Comparison of ENCODE assay signal across 36 cellular contexts in the genomic region with DNA sequence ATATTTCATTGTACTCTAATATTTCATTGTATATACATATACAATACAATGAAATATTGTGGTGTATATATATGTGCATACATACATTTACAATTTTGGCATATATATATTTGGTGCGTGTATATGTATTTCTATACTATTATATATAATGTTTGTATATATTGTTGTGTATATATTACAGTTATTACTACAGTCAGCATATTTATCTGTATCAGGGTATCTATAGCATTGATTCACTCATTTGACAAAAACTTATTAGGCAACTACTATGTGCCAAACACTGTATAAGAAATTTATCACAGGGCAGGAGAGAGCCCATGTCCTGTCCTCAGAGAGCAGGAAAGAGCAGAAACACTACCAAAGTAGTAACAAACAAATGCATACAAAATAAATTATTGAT.
DNase-seq lines count a peak whose midpoint lies in the region; ATAC-seq, FAIRE-seq and TF ChIP-seq lines count a peak whose summit lies in the region.
"Had no signal": no experiment of that assay in that cellular context is flagged by ENCODE, and none has a peak within 500 bp of the region (broad histone marks: within the 10 kb centered on the region; RNA-seq: fewer than 3 reads in every experiment).

No MANE protein-coding gene starts in this region.

- no peaks in the 10 kb centered on the region for H3K79me2 ChIP-seq in HepG2 (ENCODE audit: insufficient read depth, low read length)
- peaks cover 60% of the 10 kb centered on the region for H3K79me2 ChIP-seq in K562 (ENCODE audit: control insufficient read depth, insufficient read depth, low read length)

- H2AK9ac ChIP-seq in IMR-90 (replicated peaks; ENCODE audit: low read depth, low read length, poor library complexity), result no peak overlapping the region

- no peak overlapping the region for H2BK120ac ChIP-seq in IMR-90 (ENCODE audit: low read depth, low read length)

- POLR2A ChIA-PET in HepG2 (lab: Yijun Ruan, JAX) (no interaction called here), A549 (lab: Yijun Ruan, JAX) (no interaction called here), IMR-90 (lab: Charles Lee; ENCODE audit: unreplicated experiment) (no interaction called here), K562 (lab: Yijun Ruan, JAX) (no interaction called here)

- no peak overlapping the region for H2BK5ac ChIP-seq in IMR-90 (ENCODE audit: low read depth, low read length, poor library complexity, severe bottlenecking)

- H3K27me3 Mint-ChIP-seq in T-helper 17 cell, result no peaks in the 10 kb centered on the region
- H3K27me3 Mint-ChIP-seq: B cell; CD4-positive, alpha-beta memory T cell; CD4-positive, alpha-beta T cell; CD4-positive, CD25-positive, alpha-beta regulatory T cell; CD8-positive, alpha-beta memory T cell had no signal

- H3K9ac ChIP-seq in HepG2 (ENCODE audit: insufficient read depth, low read depth, low read length), result no peak overlapping the region
- no peak overlapping the region for H3K9ac ChIP-seq in IMR-90 (ENCODE audit: low read depth, low read length)
- H3K9ac ChIP-seq in K562 (ENCODE audit: insufficient read depth in 1 of 2, low read depth in 2 of 2, low read length in 2 of 2), result no peak overlapping the region
- H3K9ac ChIP-seq: BLaER1; BLaER1 treated with 17β-estradiol and CSF1 and Interleukin-3, amounts not matched to agents 10 nM and 100 nM had no signal

- H3K23ac ChIP-seq in IMR-90 (ENCODE audit: low read depth, low read length), result no peak overlapping the region

- H3K4ac ChIP-seq in IMR-90 (ENCODE audit: low read depth, low read length), result no peak overlapping the region

- ATAC-seq in HepG2 (no peak), right lobe of liver (no peak), A549 (no peak), IMR-90 (ENCODE audit: low read depth) (no peak), K562 (no peak; the same call in 2 of the 3 replicates), T-helper 17 cell (no peak)
- ATAC-seq: CD8-positive, alpha-beta T cell had no signal

- FAIRE-seq in HepG2 (lab: Jason Lieb, UNC) (no peak), A549 (lab: Jason Lieb, UNC) (no peak), K562 (lab: Jason Lieb, UNC) (no peak)
- FAIRE-seq: A204.1, D721Med had no signal

- peaks cover 92% of the 10 kb centered on the region for H3K9me3 ChIP-seq in HepG2 (ENCODE audit: low read length)
- H3K9me3 ChIP-seq in right lobe of liver, result no peaks in the 10 kb centered on the region
- H3K9me3 ChIP-seq in A549, result no peaks in the 10 kb centered on the region
- peaks cover 6% of the 10 kb centered on the region for H3K9me3 ChIP-seq in IMR-90 (ENCODE audit: control insufficient read depth, insufficient read depth, low read length)
- no peaks in the 10 kb centered on the region for H3K9me3 ChIP-seq in K562 (replicated peaks; ENCODE audit: control insufficient read depth, insufficient read depth, low read depth, low read length)
- no peaks in the 10 kb centered on the region for H3K9me3 ChIP-seq in T-helper 17 cell (ENCODE audit: control insufficient read depth, low read length, poor library complexity, severe bottlenecking)
- H3K9me3 ChIP-seq: BE2C; BLaER1; BLaER1 treated with 17β-estradiol and CSF1 and Interleukin-3, amounts not matched to agents 10 nM and 100 nM; Caco-2 had no signal

- no peak for TF ChIP-seq POLR2A in HepG2 (IDR thresholded peaks at IDR 0.05; ENCODE audit: insufficient read depth in 1 of 2, low read depth in 2 of 2, low read length in 2 of 2)
- no peak for TF ChIP-seq POLR2A in right lobe of liver (IDR thresholded peaks at IDR 0.05)
- no peak for TF ChIP-seq POLR2A in A549 (IDR thresholded peaks at IDR 0.05; ENCODE audit: low read length)
- TF ChIP-seq POLR2A in IMR-90 (IDR thresholded peaks at IDR 0.05; ENCODE audit: low read depth, low read length), result no peak
- no peak for TF ChIP-seq POLR2A in K562 (conservative IDR thresholded peaks at IDR 0.05)

- H3K27ac ChIP-seq in HepG2 (ENCODE audit: extremely low read length, insufficient read depth, low read length), result no peak overlapping the region
- no peak overlapping the region for H3K27ac ChIP-seq in right lobe of liver
- H3K27ac ChIP-seq in A549, result no peak overlapping the region
- H3K27ac ChIP-seq in IMR-90 (ENCODE audit: insufficient read depth, low read length), result no peak overlapping the region
- H3K27ac ChIP-seq in K562 (ENCODE audit: extremely low read depth, low read depth, low read length), result no peak overlapping the region
- H3K27ac ChIP-seq: 22Rv1; BLaER1; BLaER1 treated with 17β-estradiol and CSF1 and Interleukin-3, amounts not matched to agents 10 nM and 100 nM; C4-2B had no signal

- H3K18ac ChIP-seq in IMR-90 (ENCODE audit: low read depth, low read length), result no peak overlapping the region

- no peak overlapping the region for H2BK20ac ChIP-seq in IMR-90 (ENCODE audit: low read depth, low read length)

- no peak for DNase-seq in HepG2 (ENCODE audit: low spot score)
- no peak for DNase-seq in right lobe of liver
- DNase-seq in A549 (ENCODE audit: low read depth in 1 of 2, low spot score in 1 of 2), result no peak
- no peak for DNase-seq in IMR-90
- DNase-seq in K562 (ENCODE audit: extremely low read depth in 1 of 4, low spot score in 3 of 4), result no peak
- DNase-seq in activated gamma-delta T cell (lab: John Stamatoyannopoulos, UW), result no peak
- no peak for DNase-seq in activated naive CD4-positive, alpha-beta T cell (lab: John Stamatoyannopoulos, UW)
- DNase-seq in T-helper 17 cell, result no peak
- DNase-seq: 8988T; ACHN; AML-193; BE2C; C1 segment of cervical spinal cord; Caco-2; Calu3; CD4-positive, alpha-beta memory T cell; CD4-positive, alpha-beta T cell; CD4-positive, CD25-positive, alpha-beta regulatory T cell; CD8-positive, alpha-beta memory T cell; CD8-positive, alpha-beta T cell; COR-L47; DMS 273 treated with DMSO at 0.1 percent for 48 hours; DMS153; DMS53; DMS79; DMS79 treated with DMSO at 0.1 percent for 48 hours; DND-41; EL had no signal

- no peak overlapping the region for H4K5ac ChIP-seq in IMR-90 (ENCODE audit: low read depth, low read length)

- no peak for TF ChIP-seq RAD21 in HepG2 (CRISPR knock-in tag; IDR thresholded peaks at IDR 0.05)
- TF ChIP-seq RAD21 in A549 (conservative IDR thresholded peaks at IDR 0.05 in 1 of 2, IDR thresholded peaks at IDR 0.05 in 1 of 2), result no peak
- TF ChIP-seq RAD21 in IMR-90 (IDR thresholded peaks at IDR 0.05; ENCODE audit: low read length), result no peak
- no peak for TF ChIP-seq RAD21 in K562 (CRISPR knock-in tag; conservative IDR thresholded peaks at IDR 0.05 in 1 of 2, IDR thresholded peaks at IDR 0.05 in 1 of 2)

- H2AFZ ChIP-seq in HepG2 (ENCODE audit: low read length) (no peak overlapping the region), IMR-90 (replicated peaks; ENCODE audit: low read length, poor library complexity) (no peak overlapping the region), K562 (ENCODE audit: low read depth, low read length) (no peak overlapping the region)

- H4K8ac ChIP-seq in IMR-90 (ENCODE audit: low read depth in 2 of 2, low read length in 2 of 2), result no peak overlapping the region

- H3K4me2 ChIP-seq in HepG2 (ENCODE audit: low read depth, low read length), result no peak overlapping the region
- no peak overlapping the region for H3K4me2 ChIP-seq in A549
- H3K4me2 ChIP-seq in IMR-90 (ENCODE audit: low read depth, low read length), result no peak overlapping the region
- no peak overlapping the region for H3K4me2 ChIP-seq in K562 (ENCODE audit: insufficient read depth, low read length)
- H3K4me2 ChIP-seq: BLaER1; BLaER1 treated with 17β-estradiol and CSF1 and Interleukin-3, amounts not matched to agents 10 nM and 100 nM had no signal

- H3K4me1 ChIP-seq in HepG2 (ENCODE audit: insufficient read depth, low read length), result no peaks in the 10 kb centered on the region
- no peaks in the 10 kb centered on the region for H3K4me1 ChIP-seq in right lobe of liver
- no peaks in the 10 kb centered on the region for H3K4me1 ChIP-seq in A549
- no peaks in the 10 kb centered on the region for H3K4me1 ChIP-seq in IMR-90 (ENCODE audit: control insufficient read depth, insufficient read depth, low read length)
- no peaks in the 10 kb centered on the region for H3K4me1 ChIP-seq in K562 (replicated peaks in 1 of 2; ENCODE audit: control insufficient read depth in 2 of 2, insufficient read depth in 2 of 2, low read length in 2 of 2)
- H3K4me1 ChIP-seq: BE2C; BLaER1; BLaER1 treated with 17β-estradiol and CSF1 and Interleukin-3, amounts not matched to agents 10 nM and 100 nM; Caco-2 had no signal

- no peaks in the 10 kb centered on the region for H4K20me1 ChIP-seq in HepG2 (ENCODE audit: insufficient read depth, low read length)
- H4K20me1 ChIP-seq in IMR-90 (ENCODE audit: insufficient read depth, low read length), result no peaks in the 10 kb centered on the region
- H4K20me1 ChIP-seq in K562 (replicated peaks; ENCODE audit: control insufficient read depth, insufficient read depth, low read length), result no peaks in the 10 kb centered on the region
- H4K20me1 ChIP-seq: BLaER1; BLaER1 treated with 17β-estradiol and CSF1 and Interleukin-3, amounts not matched to agents 10 nM and 100 nM had no signal

- no peaks in the 10 kb centered on the region for H3K36me3 ChIP-seq in HepG2 (replicated peaks in 1 of 2; ENCODE audit: control insufficient read depth in 1 of 2, insufficient read depth in 2 of 2, low read length in 2 of 2)
- no peaks in the 10 kb centered on the region for H3K36me3 ChIP-seq in right lobe of liver
- H3K36me3 ChIP-seq in IMR-90 (ENCODE audit: control insufficient read depth, insufficient read depth, low read length), result no peaks in the 10 kb centered on the region
- peaks cover 10% of the 10 kb centered on the region; the same call in 2 of the 3 replicates for H3K36me3 ChIP-seq in K562 (ENCODE audit: control insufficient read depth, insufficient read depth, low read length)
- H3K36me3 ChIP-seq: BE2C; BLaER1; BLaER1 treated with 17β-estradiol and CSF1 and Interleukin-3, amounts not matched to agents 10 nM and 100 nM had no signal

- no TSS peak for BruUV-seq in HepG2 (replicated peaks; lab: Mats Ljungman, UMichigan)
- BruUV-seq in IMR-90 (replicated peaks; lab: Mats Ljungman, UMichigan), result no TSS peak
- BruUV-seq in K562 (replicated peaks; lab: Mats Ljungman, UMichigan), result no TSS peak

- TF ChIP-seq EP300 in HepG2 (IDR thresholded peaks at IDR 0.05; ENCODE audit: low read depth in 2 of 2, low read length in 2 of 2) (no peak), HepG2 (CRISPR knock-in tag; IDR thresholded peaks at IDR 0.05; ENCODE audit: borderline replicate concordance) (no peak), A549 (IDR thresholded peaks at IDR 0.05) (no peak), K562 (IDR thresholded peaks at IDR 0.05; ENCODE audit: low read length) (no peak)

- dilution Hi-C loops in IMR-90 (cut with HindIII; ENCODE audit: low sequenced_read_pairs, unreplicated experiment), result no loop called here

- no peak overlapping the region for H3K14ac ChIP-seq in IMR-90 (replicated peaks; ENCODE audit: low read depth, low read length)

- H3K4me1 Mint-ChIP-seq in T-helper 17 cell, result no peaks in the 10 kb centered on the region
- H3K4me1 Mint-ChIP-seq: B cell; CD14-positive monocyte; CD4-positive, alpha-beta memory T cell; CD4-positive, CD25-positive, alpha-beta regulatory T cell; CD8-positive, alpha-beta memory T cell had no signal

- WGBS in HepG2 (ENCODE audit: low lambda C conversion rate), result 30% methylated on average over 1 of the region's 1 CpG
- 59% methylated on average over 1 of the region's 1 CpG for WGBS in right lobe of liver (ENCODE audit: insufficient coverage, low coverage, low lambda C conversion rate, missing lambda C conversion rate)
- WGBS in A549 (ENCODE audit: missing lambda C conversion rate), result 83% methylated on average over 1 of the region's 1 CpG
- no CpG with 5 or more reads among the region's 1 CpG for WGBS in IMR-90 (ENCODE audit: extremely low coverage in 2 of 2, insufficient read length in 1 of 2), 2 experiments
- WGBS in K562 (ENCODE audit: insufficient coverage, low coverage, missing lambda C conversion rate), result 24% methylated on average over 1 of the region's 1 CpG

- TF ChIP-seq CTCF in HepG2 (CRISPR knock-in tag; IDR thresholded peaks at IDR 0.05) (no peak), right lobe of liver (IDR thresholded peaks at IDR 0.05) (no peak), A549 (IDR thresholded peaks at IDR 0.05) (no peak), IMR-90 (conservative IDR thresholded peaks at IDR 0.05; ENCODE audit: low read depth, low read length) (no peak), K562 (IDR thresholded peaks at IDR 0.05 in 2 of 3, conservative IDR thresholded peaks at IDR 0.05 in 1 of 3; ENCODE audit: insufficient read depth in 2 of 3, low read depth in 1 of 3, low read length in 3 of 3) (no peak)

- no peak overlapping the region for H3K4me3 Mint-ChIP-seq in T-helper 17 cell
- H3K4me3 Mint-ChIP-seq: B cell; CD14-positive monocyte; CD4-positive, alpha-beta memory T cell; CD4-positive, alpha-beta T cell; CD4-positive, CD25-positive, alpha-beta regulatory T cell; CD8-positive, alpha-beta memory T cell; CD8-positive, alpha-beta T cell had no signal

- no peaks in the 10 kb centered on the region for H3K79me1 ChIP-seq in IMR-90 (ENCODE audit: low read depth in 1 of 2, low read length in 2 of 2)

- no peak overlapping the region for H4K91ac ChIP-seq in IMR-90 (ENCODE audit: insufficient read depth, low read depth, low read length)

- in situ Hi-C loops in HepG2 (cut with HindIII; ENCODE audit: extremely low pct_ligation_motif_present, low pct_unique_long_range_greater_than_20kb), result no loop called here
- in situ Hi-C loops in IMR-90 (cut with MboI; ENCODE audit: low sequenced_read_pairs), result no loop called here
- in situ Hi-C loops in K562 (cut with MboI), result no loop called here

- H2AK5ac ChIP-seq in IMR-90 (ENCODE audit: low read depth, low read length), result no peak overlapping the region

- H3K9me1 ChIP-seq in IMR-90 (ENCODE audit: insufficient read depth, low read length) (no peaks in the 10 kb centered on the region), K562 (ENCODE audit: control insufficient read depth, insufficient read depth, low read length) (no peaks in the 10 kb centered on the region)

- no peak overlapping the region for H3K56ac ChIP-seq in IMR-90 (ENCODE audit: extremely low read depth, insufficient read depth, low read length)

- no peak overlapping the region for H2BK15ac ChIP-seq in IMR-90 (ENCODE audit: low read depth, low read length)

- intact Hi-C loops in HepG2 (cut with micrococcal nuclease; ENCODE audit: unreplicated experiment), result no loop called here
- intact Hi-C loops in right lobe of liver (cut with DNase I), result no loop called here
- intact Hi-C loops in IMR-90 (cut with micrococcal nuclease), result no loop called here
- intact Hi-C loops in K562 (cut with micrococcal nuclease), result no loop called here

- H3K4me3 ChIP-seq in HepG2 (replicated peaks in 1 of 3; ENCODE audit: insufficient read depth in 1 of 3, low read depth in 2 of 3, low read length in 3 of 3), result no peak overlapping the region
- H3K4me3 ChIP-seq in right lobe of liver, result no peak overlapping the region
- H3K4me3 ChIP-seq in A549, result no peak overlapping the region
- H3K4me3 ChIP-seq in IMR-90 (ENCODE audit: insufficient read depth, low read depth, low read length), result no peak overlapping the region
- H3K4me3 ChIP-seq in K562, result no peak overlapping the region
- H3K4me3 ChIP-seq: BLaER1; BLaER1 treated with 17β-estradiol and CSF1 and Interleukin-3, amounts not matched to agents 10 nM and 100 nM had no signal

- H3K27me3 ChIP-seq in HepG2 (ENCODE audit: control insufficient read depth in 1 of 2, insufficient read depth in 2 of 2, low read length in 2 of 2) (no peaks in the 10 kb centered on the region), right lobe of liver (no peaks in the 10 kb centered on the region), IMR-90 (ENCODE audit: control insufficient read depth, insufficient read depth, low read length) (no peaks in the 10 kb centered on the region), K562 (ENCODE audit: control insufficient read depth in 2 of 2, insufficient read depth in 2 of 2, low read length in 2 of 2) (no peaks in the 10 kb centered on the region)
- H3K27me3 ChIP-seq: BE2C; BLaER1; BLaER1 treated with 17β-estradiol and CSF1 and Interleukin-3, amounts not matched to agents 10 nM and 100 nM had no signal

- CTCF ChIA-PET in HepG2 (lab: Yijun Ruan, JAX; ENCODE audit: low intra/inter-chr PET ratio, low total read pairs) (no interaction called here), A549 (lab: Yijun Ruan, JAX) (no interaction called here), IMR-90 (lab: Yijun Ruan, JAX) (no interaction called here), K562 (lab: Yijun Ruan, JAX; ENCODE audit: low intra/inter-chr PET ratio) (no interaction called here)

- H3K27ac Mint-ChIP-seq in T-helper 17 cell, result no peak overlapping the region
- H3K27ac Mint-ChIP-seq: B cell; CD14-positive monocyte; CD4-positive, alpha-beta memory T cell; CD4-positive, alpha-beta T cell; CD4-positive, CD25-positive, alpha-beta regulatory T cell; CD8-positive, alpha-beta memory T cell; CD8-positive, alpha-beta T cell had no signal

- no peaks in the 10 kb centered on the region for H3K36me3 Mint-ChIP-seq in T-helper 17 cell (ENCODE audit: low read depth)
- H3K36me3 Mint-ChIP-seq: CD14-positive monocyte; CD4-positive, alpha-beta memory T cell; CD4-positive, CD25-positive, alpha-beta regulatory T cell; CD8-positive, alpha-beta memory T cell; CD8-positive, alpha-beta T cell had no signal

Comparison
In these comparisons a context has a peak if more than half of its experiments do, and no peak if none do; other contexts are left out.
1. Of the 241 proteins assayed by ChIP-seq in both HepG2 and K562: peak only in HepG2: MAFF and MAFK; only in K562: MAFG; in both: none; in neither: 238.